Comparison of ENCODE assay signal across 1 cellular context in the genomic region with DNA sequence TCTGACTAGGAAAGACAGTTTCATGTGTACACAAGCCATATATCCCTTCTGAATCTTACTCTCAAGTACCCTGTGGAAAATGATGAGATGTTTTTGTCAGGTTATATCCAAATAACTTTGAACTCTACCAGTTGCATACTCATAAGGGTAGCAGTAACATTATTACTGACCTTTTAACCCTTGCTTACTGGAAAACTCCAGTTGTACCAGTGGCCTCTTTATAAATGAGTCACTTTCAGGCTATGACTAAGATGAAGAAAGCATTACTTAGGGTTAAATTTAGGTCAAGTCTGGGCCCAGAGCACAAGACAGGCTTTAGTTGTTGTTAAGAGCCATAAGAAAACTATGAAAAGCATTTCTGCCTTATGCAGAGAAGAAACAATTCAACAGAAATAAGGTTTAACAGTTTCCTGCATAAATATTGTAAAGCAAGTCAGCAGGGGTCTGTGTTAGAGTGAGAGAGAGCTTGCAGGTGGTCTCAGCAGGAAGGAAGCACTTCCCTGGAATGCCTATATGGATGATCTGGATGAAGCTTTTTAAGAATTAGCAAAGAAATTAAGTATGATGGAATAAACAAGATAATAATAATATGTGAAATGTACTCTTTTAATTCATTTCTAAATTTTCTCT.
A peak's percentile ranks its signal among the peaks of the same experiment; 100 is the strongest.
TF ChIP-seq lines count a peak whose summit lies in the region.

No MANE protein-coding gene starts in this region.

TF ChIP-seq in SK-N-SH, 30 proteins besides CTCF, POLR2A, EP300 and RAD21 (continued from another document):
- TF ChIP-seq TCF12 (IDR thresholded peaks at IDR 0.05), result peak; percentile 88
- TF ChIP-seq JUND (IDR thresholded peaks at IDR 0.05), result peak; percentile 97
- peak; percentile 68; the same call in 1 of the 2 replicates for TF ChIP-seq NFIC (IDR thresholded peaks at IDR 0.05; ENCODE audit: borderline replicate concordance)
- TF ChIP-seq, protein P1, sequence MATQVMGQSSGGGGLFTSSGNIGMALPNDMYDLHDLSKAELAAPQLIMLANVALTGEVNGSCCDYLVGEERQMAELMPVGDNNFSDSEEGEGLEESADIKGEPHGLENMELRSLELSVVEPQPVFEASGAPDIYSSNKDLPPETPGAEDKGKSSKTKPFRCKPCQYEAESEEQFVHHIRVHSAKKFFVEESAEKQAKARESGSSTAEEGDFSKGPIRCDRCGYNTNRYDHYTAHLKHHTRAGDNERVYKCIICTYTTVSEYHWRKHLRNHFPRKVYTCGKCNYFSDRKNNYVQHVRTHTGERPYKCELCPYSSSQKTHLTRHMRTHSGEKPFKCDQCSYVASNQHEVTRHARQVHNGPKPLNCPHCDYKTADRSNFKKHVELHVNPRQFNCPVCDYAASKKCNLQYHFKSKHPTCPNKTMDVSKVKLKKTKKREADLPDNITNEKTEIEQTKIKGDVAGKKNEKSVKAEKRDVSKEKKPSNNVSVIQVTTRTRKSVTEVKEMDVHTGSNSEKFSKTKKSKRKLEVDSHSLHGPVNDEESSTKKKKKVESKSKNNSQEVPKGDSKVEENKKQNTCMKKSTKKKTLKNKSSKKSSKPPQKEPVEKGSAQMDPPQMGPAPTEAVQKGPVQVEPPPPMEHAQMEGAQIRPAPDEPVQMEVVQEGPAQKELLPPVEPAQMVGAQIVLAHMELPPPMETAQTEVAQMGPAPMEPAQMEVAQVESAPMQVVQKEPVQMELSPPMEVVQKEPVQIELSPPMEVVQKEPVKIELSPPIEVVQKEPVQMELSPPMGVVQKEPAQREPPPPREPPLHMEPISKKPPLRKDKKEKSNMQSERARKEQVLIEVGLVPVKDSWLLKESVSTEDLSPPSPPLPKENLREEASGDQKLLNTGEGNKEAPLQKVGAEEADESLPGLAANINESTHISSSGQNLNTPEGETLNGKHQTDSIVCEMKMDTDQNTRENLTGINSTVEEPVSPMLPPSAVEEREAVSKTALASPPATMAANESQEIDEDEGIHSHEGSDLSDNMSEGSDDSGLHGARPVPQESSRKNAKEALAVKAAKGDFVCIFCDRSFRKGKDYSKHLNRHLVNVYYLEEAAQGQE (IDR thresholded peaks at IDR 0.05; ENCODE audit: low read depth, low read length), result peak; percentile 56; the same call in 1 of the 2 replicates
- no peak for TF ChIP-seq FOXJ3 (CRISPR knock-in tag; IDR thresholded peaks at IDR 0.05)
- peak; percentile 60; the same call in 1 of the 2 replicates for TF ChIP-seq POLR2AphosphoS5 (IDR thresholded peaks at IDR 0.05; ENCODE audit: low read depth, low read length)
- TF ChIP-seq, protein P2, sequence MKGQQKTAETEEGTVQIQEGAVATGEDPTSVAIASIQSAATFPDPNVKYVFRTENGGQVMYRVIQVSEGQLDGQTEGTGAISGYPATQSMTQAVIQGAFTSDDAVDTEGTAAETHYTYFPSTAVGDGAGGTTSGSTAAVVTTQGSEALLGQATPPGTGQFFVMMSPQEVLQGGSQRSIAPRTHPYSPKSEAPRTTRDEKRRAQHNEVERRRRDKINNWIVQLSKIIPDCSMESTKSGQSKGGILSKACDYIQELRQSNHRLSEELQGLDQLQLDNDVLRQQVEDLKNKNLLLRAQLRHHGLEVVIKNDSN (IDR thresholded peaks at IDR 0.05; ENCODE audit: borderline replicate concordance, low read depth), result no peak
- no peak for TF ChIP-seq NRF1 (IDR thresholded peaks at IDR 0.05; ENCODE audit: low read depth, low read length)
- no peak for TF ChIP-seq EZH2phosphoT487 (IDR thresholded peaks at IDR 0.05; ENCODE audit: borderline replicate concordance, low read depth)
- TF ChIP-seq RXRA (IDR thresholded peaks at IDR 0.05; ENCODE audit: borderline replicate concordance, low read depth), result peak; percentile 100
- TF ChIP-seq ELF1 (IDR thresholded peaks at IDR 0.05), result no peak
- peak; percentile 72 for TF ChIP-seq MEF2A (IDR thresholded peaks at IDR 0.05; ENCODE audit: borderline replicate concordance, low read depth)
- TF ChIP-seq, protein P3, sequence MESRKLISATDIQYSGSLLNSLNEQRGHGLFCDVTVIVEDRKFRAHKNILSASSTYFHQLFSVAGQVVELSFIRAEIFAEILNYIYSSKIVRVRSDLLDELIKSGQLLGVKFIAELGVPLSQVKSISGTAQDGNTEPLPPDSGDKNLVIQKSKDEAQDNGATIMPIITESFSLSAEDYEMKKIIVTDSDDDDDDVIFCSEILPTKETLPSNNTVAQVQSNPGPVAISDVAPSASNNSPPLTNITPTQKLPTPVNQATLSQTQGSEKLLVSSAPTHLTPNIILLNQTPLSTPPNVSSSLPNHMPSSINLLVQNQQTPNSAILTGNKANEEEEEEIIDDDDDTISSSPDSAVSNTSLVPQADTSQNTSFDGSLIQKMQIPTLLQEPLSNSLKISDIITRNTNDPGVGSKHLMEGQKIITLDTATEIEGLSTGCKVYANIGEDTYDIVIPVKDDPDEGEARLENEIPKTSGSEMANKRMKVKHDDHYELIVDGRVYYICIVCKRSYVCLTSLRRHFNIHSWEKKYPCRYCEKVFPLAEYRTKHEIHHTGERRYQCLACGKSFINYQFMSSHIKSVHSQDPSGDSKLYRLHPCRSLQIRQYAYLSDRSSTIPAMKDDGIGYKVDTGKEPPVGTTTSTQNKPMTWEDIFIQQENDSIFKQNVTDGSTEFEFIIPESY (IDR thresholded peaks at IDR 0.05; ENCODE audit: borderline replicate concordance, low read depth), result 0 out of 2 replicates have a peak, but pooled peaks have one; percentile 69
- no peak for TF ChIP-seq SMC3 (IDR thresholded peaks at IDR 0.05; ENCODE audit: low read depth, low read length)
- no peak for TF ChIP-seq RCOR1 (IDR thresholded peaks at IDR 0.05; ENCODE audit: low read length)
- TF ChIP-seq GABPA (IDR thresholded peaks at IDR 0.05; ENCODE audit: low read depth), result no peak
